ENCODE assay signal across 1 cellular context in genomic region chr2:216626168-216626874, GRCh38.
TF ChIP-seq lines count a peak whose summit lies in the region.

No MANE protein-coding gene starts in this region.

TF ChIP-seq in GM23338, 12 proteins besides CTCF, POLR2A, EP300 and RAD21 (continued from another document):
- TF ChIP-seq ZNF462 (CRISPR knock-in tag; IDR thresholded peaks at IDR 0.05) (no peak), POLR2AphosphoS5 (IDR thresholded peaks at IDR 0.05; ENCODE audit: low read depth) (no peak), ZNF114 (CRISPR knock-in tag; IDR thresholded peaks at IDR 0.05) (no peak), CREB1 (CRISPR knock-in tag; IDR thresholded peaks at IDR 0.05; ENCODE audit: low read depth) (no peak), JUNB (IDR thresholded peaks at IDR 0.05; ENCODE audit: unreplicated experiment) (no peak), REST (IDR thresholded peaks at IDR 0.05; ENCODE audit: unreplicated experiment) (no peak), ETS1 (IDR thresholded peaks at IDR 0.05) (no peak), ZNF331 (CRISPR knock-in tag; IDR thresholded peaks at IDR 0.05; ENCODE audit: low read depth) (no peak)
